12 cellular contexts compared by ENCODE assay signal in the genomic region with DNA sequence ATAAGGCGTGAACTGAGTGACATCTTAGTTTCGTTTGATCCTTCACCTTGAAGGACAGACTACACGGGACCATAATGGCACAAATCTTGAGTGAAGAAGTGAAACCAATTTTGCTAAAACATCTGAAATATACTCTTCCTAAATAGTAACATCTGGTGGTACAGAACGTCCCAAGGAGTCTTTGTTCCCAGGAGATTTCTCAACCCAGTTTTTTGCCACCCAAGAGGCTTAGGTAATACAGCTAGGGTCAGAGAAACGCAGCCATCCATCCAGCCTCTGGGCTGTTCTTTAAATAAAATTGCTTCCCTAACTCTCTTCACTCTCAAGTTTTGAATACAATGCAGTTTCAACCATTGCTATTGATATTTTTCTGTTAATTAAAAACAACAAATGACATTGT.
"Had no signal": no experiment of that assay in that cellular context is flagged by ENCODE, and none has a peak within 500 bp of the region (broad histone marks: within the 10 kb centered on the region; RNA-seq: fewer than 3 reads in every experiment).

No MANE protein-coding gene starts in this region.

- H3K4me1 Mint-ChIP-seq: T-helper 17 cell had no signal

- H3K36me3 Mint-ChIP-seq: activated naive CD8-positive, alpha-beta T cell; mesothelial cell of epicardium had no signal

- DNase-seq: activated CD4-positive, alpha-beta T cell treated with anti-CD3 and anti-CD28 coated beads, Interleukin-2, amount 50 U/mL, for 1 hour; activated CD4-positive, CD25-positive, alpha-beta regulatory T cell; heart right ventricle; small intestine; T-helper 17 cell; transverse colon had no signal

- H3K27ac Mint-ChIP-seq: activated naive CD8-positive, alpha-beta T cell; mesothelial cell of epicardium; T-helper 17 cell had no signal

- H3K36me3 ChIP-seq: ascending aorta, cardiac muscle cell, heart right ventricle, neutrophil, transverse colon had no signal

- H3K27ac ChIP-seq: ascending aorta, cardiac muscle cell, heart right ventricle, neutrophil, transverse colon had no signal

- H3K27me3 ChIP-seq: ascending aorta, cardiac muscle cell, heart right ventricle, neutrophil, transverse colon had no signal

- H3K9me3 Mint-ChIP-seq: mesothelial cell of epicardium had no signal

- ATAC-seq: esophagus mucosa, T-helper 17 cell had no signal

- H3K27me3 Mint-ChIP-seq: activated naive CD8-positive, alpha-beta T cell; T-helper 17 cell had no signal

- H3K9me3 ChIP-seq: ascending aorta, heart right ventricle, neutrophil, transverse colon had no signal

- H3K4me3 ChIP-seq: cardiac muscle cell, heart right ventricle, transverse colon had no signal

- H3K4me3 Mint-ChIP-seq: activated naive CD8-positive, alpha-beta T cell; mesothelial cell of epicardium; T-helper 17 cell had no signal
